In the genomic region with DNA sequence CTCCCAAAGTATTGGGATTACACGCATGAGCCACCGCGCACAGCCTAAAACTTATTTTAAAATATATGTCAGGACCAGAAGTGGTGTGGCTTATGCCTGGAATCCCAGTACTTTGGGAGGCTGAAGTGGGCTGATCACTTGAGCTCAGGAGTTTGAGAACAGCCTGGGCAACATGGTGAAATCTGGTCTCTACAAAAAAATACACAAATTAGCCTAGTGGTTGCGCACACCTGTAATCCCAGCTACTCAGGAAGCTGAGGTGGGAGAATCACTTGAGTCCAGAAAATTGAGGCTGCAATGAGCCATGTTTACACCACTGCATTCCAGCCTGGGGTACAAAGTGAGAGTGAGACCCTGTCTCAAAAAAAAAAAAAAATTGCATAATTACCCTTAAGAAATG, we compare ENCODE assay signal across 2 cellular contexts.
TF ChIP-seq lines count a peak whose summit lies in the region.

No MANE protein-coding gene starts in this region.

TF ChIP-seq in GM23338, 12 proteins besides CTCF, POLR2A, EP300 and RAD21:
- TF ChIP-seq ZNF331 (CRISPR knock-in tag; IDR thresholded peaks at IDR 0.05; ENCODE audit: low read depth) (no peak), ETS1 (IDR thresholded peaks at IDR 0.05) (no peak), STAT1 (IDR thresholded peaks at IDR 0.05; ENCODE audit: unreplicated experiment) (no peak), ZNF114 (CRISPR knock-in tag; IDR thresholded peaks at IDR 0.05) (no peak), NANOG (IDR thresholded peaks at IDR 0.05; ENCODE audit: borderline replicate concordance) (no peak), EZH2 (IDR thresholded peaks at IDR 0.05; ENCODE audit: low read depth, unreplicated experiment) (no peak), EZH2phosphoT487 (IDR thresholded peaks at IDR 0.05; ENCODE audit: unreplicated experiment) (no peak)
- TF ChIP-seq, protein P1, sequence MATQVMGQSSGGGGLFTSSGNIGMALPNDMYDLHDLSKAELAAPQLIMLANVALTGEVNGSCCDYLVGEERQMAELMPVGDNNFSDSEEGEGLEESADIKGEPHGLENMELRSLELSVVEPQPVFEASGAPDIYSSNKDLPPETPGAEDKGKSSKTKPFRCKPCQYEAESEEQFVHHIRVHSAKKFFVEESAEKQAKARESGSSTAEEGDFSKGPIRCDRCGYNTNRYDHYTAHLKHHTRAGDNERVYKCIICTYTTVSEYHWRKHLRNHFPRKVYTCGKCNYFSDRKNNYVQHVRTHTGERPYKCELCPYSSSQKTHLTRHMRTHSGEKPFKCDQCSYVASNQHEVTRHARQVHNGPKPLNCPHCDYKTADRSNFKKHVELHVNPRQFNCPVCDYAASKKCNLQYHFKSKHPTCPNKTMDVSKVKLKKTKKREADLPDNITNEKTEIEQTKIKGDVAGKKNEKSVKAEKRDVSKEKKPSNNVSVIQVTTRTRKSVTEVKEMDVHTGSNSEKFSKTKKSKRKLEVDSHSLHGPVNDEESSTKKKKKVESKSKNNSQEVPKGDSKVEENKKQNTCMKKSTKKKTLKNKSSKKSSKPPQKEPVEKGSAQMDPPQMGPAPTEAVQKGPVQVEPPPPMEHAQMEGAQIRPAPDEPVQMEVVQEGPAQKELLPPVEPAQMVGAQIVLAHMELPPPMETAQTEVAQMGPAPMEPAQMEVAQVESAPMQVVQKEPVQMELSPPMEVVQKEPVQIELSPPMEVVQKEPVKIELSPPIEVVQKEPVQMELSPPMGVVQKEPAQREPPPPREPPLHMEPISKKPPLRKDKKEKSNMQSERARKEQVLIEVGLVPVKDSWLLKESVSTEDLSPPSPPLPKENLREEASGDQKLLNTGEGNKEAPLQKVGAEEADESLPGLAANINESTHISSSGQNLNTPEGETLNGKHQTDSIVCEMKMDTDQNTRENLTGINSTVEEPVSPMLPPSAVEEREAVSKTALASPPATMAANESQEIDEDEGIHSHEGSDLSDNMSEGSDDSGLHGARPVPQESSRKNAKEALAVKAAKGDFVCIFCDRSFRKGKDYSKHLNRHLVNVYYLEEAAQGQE (IDR thresholded peaks at IDR 0.05; ENCODE audit: unreplicated experiment): no peak

TF ChIP-seq in WTC11, 78 proteins besides CTCF, POLR2A, EP300 and RAD21:
- TF ChIP-seq, protein P2, sequence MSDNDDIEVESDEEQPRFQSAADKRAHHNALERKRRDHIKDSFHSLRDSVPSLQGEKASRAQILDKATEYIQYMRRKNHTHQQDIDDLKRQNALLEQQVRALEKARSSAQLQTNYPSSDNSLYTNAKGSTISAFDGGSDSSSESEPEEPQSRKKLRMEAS (CRISPR knock-in tag; IDR thresholded peaks at IDR 0.05): no peak
- TF ChIP-seq, protein P3, sequence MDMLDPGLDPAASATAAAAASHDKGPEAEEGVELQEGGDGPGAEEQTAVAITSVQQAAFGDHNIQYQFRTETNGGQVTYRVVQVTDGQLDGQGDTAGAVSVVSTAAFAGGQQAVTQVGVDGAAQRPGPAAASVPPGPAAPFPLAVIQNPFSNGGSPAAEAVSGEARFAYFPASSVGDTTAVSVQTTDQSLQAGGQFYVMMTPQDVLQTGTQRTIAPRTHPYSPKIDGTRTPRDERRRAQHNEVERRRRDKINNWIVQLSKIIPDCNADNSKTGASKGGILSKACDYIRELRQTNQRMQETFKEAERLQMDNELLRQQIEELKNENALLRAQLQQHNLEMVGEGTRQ (CRISPR knock-in tag; IDR thresholded peaks at IDR 0.05): no peak
- TF ChIP-seq, protein P4, sequence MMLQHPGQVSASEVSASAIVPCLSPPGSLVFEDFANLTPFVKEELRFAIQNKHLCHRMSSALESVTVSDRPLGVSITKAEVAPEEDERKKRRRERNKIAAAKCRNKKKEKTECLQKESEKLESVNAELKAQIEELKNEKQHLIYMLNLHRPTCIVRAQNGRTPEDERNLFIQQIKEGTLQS (CRISPR knock-in tag; conservative IDR thresholded peaks at IDR 0.05): no peak
- TF ChIP-seq MLX (CRISPR knock-in tag; IDR thresholded peaks at IDR 0.05) (no peak), E2F4 (CRISPR knock-in tag; IDR thresholded peaks at IDR 0.05; ENCODE audit: borderline replicate concordance, low read depth) (no peak), MYBL2 (CRISPR knock-in tag; IDR thresholded peaks at IDR 0.05) (no peak)
